22 cellular contexts compared by ENCODE assay signal in the genomic region with DNA sequence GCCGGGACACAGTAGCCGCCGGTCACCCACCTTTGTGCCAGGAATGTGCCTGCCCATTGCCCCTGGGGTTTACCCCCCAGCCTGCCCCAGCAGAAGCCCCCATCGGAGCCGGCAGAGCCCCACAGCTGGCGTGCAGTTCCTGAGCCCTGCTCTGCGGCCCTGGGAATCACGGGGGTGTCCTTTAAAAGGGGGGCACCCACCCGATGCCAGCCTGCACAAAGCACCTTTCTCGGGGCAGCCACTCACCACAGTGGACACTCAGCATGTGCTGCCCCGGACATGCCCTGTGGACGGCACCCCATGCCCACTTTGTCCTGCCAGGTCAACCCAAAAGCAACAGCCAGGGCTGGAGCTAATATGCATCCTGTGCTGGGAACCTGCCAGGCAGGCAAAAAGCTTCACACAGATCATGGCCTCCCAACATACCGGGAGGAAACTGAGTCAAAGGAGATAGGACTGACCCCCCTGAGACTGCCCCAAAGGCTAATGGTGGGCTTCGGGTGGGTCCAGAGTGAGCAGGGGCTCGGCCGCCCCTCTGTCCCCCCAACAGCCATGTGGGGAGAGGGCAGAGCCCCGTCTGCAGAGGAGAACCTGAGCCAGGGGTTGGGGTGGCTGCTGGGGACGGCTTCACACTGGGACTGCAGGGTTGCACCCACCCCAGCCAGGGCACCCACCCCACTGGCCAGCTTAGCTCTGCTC. TPM values are rescaled to one million over a fixed set of nuclear protein-coding genes. Genes with fewer than 3 reads are reported as not detected.
A peak's percentile ranks its signal among the peaks of the same experiment; 100 is the strongest.
DNase-seq lines count a peak whose midpoint lies in the region; ATAC-seq, FAIRE-seq and TF ChIP-seq lines count a peak whose summit lies in the region.
"Had no signal": no experiment of that assay in that cellular context is flagged by ENCODE, and none has a peak within 500 bp of the region (broad histone marks: within the 10 kb centered on the region; RNA-seq: fewer than 3 reads in every experiment).

No MANE protein-coding gene starts in this region.

- no peak overlapping the region for H3K9ac ChIP-seq in BLaER1
- peak overlapping the region in 1 of 2 experiments; percentile 86; a peak in 2 of 4 replicates for H3K9ac ChIP-seq in K562 (ENCODE audit: insufficient read depth in 1 of 2, low read depth in 2 of 2, low read length in 2 of 2)
- no peak overlapping the region for H3K9ac ChIP-seq in HepG2 (ENCODE audit: insufficient read depth, low read depth, low read length)

- H3K27ac ChIP-seq in BLaER1 (no peak overlapping the region), K562 (ENCODE audit: extremely low read depth, low read depth, low read length) (no peak overlapping the region), HepG2 (ENCODE audit: extremely low read length, insufficient read depth, low read length) (no peak overlapping the region), prostate gland (no peak overlapping the region)
- H3K27ac ChIP-seq in CD4-positive, alpha-beta T cell (ENCODE audit: low read depth, low read length), result no peak overlapping the region
- H3K27ac ChIP-seq: A549, SJCRH30 had no signal

- POLR2A ChIA-PET in CD4-positive, alpha-beta T cell (lab: Charles Lee), result no interaction called here
- POLR2A ChIA-PET in K562 (lab: Yijun Ruan, JAX), result interaction anchor here (1.6 kb wide), 1 partner anchor 269 kb away, joined by 8 read pairs; no protein-coding TSS in a partner anchor
- POLR2A ChIA-PET in HepG2 (lab: Yijun Ruan, JAX), result interaction anchor here (1.0 kb wide), 2 partner anchors 20 to 36 kb away, joined by 3 to 4 read pairs; no protein-coding TSS in a partner anchor

- H3K79me2 ChIP-seq in K562 (ENCODE audit: control insufficient read depth, insufficient read depth, low read length) (peaks cover 5% of the 10 kb centered on the region; the same call in 1 of the 3 replicates), HepG2 (ENCODE audit: insufficient read depth, low read length) (peaks cover 2% of the 10 kb centered on the region)

- H3K36me3 Mint-ChIP-seq in CD4-positive, alpha-beta T cell (ENCODE audit: low read depth), result no peaks in the 10 kb centered on the region

- H3K27me3 Mint-ChIP-seq in CD4-positive, alpha-beta T cell, result no peaks in the 10 kb centered on the region
- H3K27me3 Mint-ChIP-seq: B cell; CD4-positive, alpha-beta memory T cell had no signal

- TF ChIP-seq POLR2A in K562 (conservative IDR thresholded peaks at IDR 0.05) (no peak), HepG2 (IDR thresholded peaks at IDR 0.05; ENCODE audit: insufficient read depth in 1 of 2, low read depth in 2 of 2, low read length in 2 of 2) (0 out of 4 replicates have a peak, but pooled peaks of 1 of the 2 experiments have one; percentile 1), prostate gland (IDR thresholded peaks at IDR 0.05) (no peak)

- H4K20me1 ChIP-seq in BLaER1, result peaks cover 62% of the 10 kb centered on the region
- peaks cover 12% of the 10 kb centered on the region for H4K20me1 ChIP-seq in K562 (replicated peaks; ENCODE audit: control insufficient read depth, insufficient read depth, low read length)
- no peaks in the 10 kb centered on the region for H4K20me1 ChIP-seq in HepG2 (ENCODE audit: insufficient read depth, low read length)

- H3K27me3 ChIP-seq in BLaER1 (no peaks in the 10 kb centered on the region), K562 (ENCODE audit: control insufficient read depth in 2 of 2, insufficient read depth in 2 of 2, low read length in 2 of 2) (no peaks in the 10 kb centered on the region), HepG2 (ENCODE audit: control insufficient read depth in 1 of 2, insufficient read depth in 2 of 2, low read length in 2 of 2) (no peaks in the 10 kb centered on the region), prostate gland (replicated peaks; ENCODE audit: insufficient read depth) (no peaks in the 10 kb centered on the region)
- H3K27me3 ChIP-seq in CD4-positive, alpha-beta T cell (ENCODE audit: control insufficient read depth, insufficient read depth, low read length), result no peaks in the 10 kb centered on the region
- H3K27me3 ChIP-seq: SJCRH30 had no signal

- CTCF ChIA-PET in CD4-positive, alpha-beta T cell (lab: Charles Lee), result no interaction called here
- CTCF ChIA-PET in K562 (lab: Yijun Ruan, JAX; ENCODE audit: low intra/inter-chr PET ratio), result interaction anchor here (6.2 kb wide), 1 partner anchor 81 kb away, joined by 108 read pairs; no protein-coding TSS in a partner anchor
- CTCF ChIA-PET in HepG2 (lab: Yijun Ruan, JAX; ENCODE audit: low intra/inter-chr PET ratio, low total read pairs), result interaction anchor here (4.3 kb wide), 1 partner anchor 81 kb away, joined by 88 read pairs; no protein-coding TSS in a partner anchor

- in situ Hi-C loops in K562 (cut with MboI), result loop anchor here (10.0 kb wide), 1 partner anchor 80 kb away; no protein-coding TSS in a partner anchor
- in situ Hi-C loops in HepG2 (cut with HindIII; ENCODE audit: extremely low pct_ligation_motif_present, low pct_unique_long_range_greater_than_20kb), result no loop called here

- FAIRE-seq in K562 (lab: Jason Lieb, UNC) (no peak), HepG2 (lab: Jason Lieb, UNC) (no peak), GM19239 (lab: Jason Lieb, UNC) (no peak)
- FAIRE-seq: A549 had no signal

- H3K9me3 ChIP-seq in BLaER1 (no peaks in the 10 kb centered on the region), K562 (replicated peaks; ENCODE audit: control insufficient read depth, insufficient read depth, low read depth, low read length) (no peaks in the 10 kb centered on the region), HepG2 (ENCODE audit: low read length) (no peaks in the 10 kb centered on the region), prostate gland (no peaks in the 10 kb centered on the region)
- no peaks in the 10 kb centered on the region for H3K9me3 ChIP-seq in CD4-positive, alpha-beta T cell (ENCODE audit: control insufficient read depth, low read length)
- H3K9me3 ChIP-seq: A549, SJCRH30 had no signal

- H2AFZ ChIP-seq in K562 (ENCODE audit: low read depth, low read length) (no peak overlapping the region), HepG2 (ENCODE audit: low read length) (no peak overlapping the region)

- peaks cover 73% of the 10 kb centered on the region for H3K4me1 ChIP-seq in BLaER1
- H3K4me1 ChIP-seq in K562 (replicated peaks in 1 of 2; ENCODE audit: control insufficient read depth in 2 of 2, insufficient read depth in 2 of 2, low read length in 2 of 2), result peaks cover 35 to 79% of the 10 kb centered on the region in 2 experiments
- H3K4me1 ChIP-seq in HepG2 (ENCODE audit: insufficient read depth, low read length), result peaks cover 26% of the 10 kb centered on the region
- H3K4me1 ChIP-seq in prostate gland (replicated peaks), result no peaks in the 10 kb centered on the region

- ATAC-seq in CD4-positive, alpha-beta T cell (ENCODE audit: poor library complexity), result no peak
- no peak for ATAC-seq in K562
- ATAC-seq in HepG2, result no peak
- ATAC-seq in GM18517 (IDR thresholded peaks at IDR 0.05; ENCODE audit: unreplicated experiment), result no peak
- ATAC-seq: A549, Panc1 had no signal

- peaks cover 28% of the 10 kb centered on the region for H3K36me3 ChIP-seq in BLaER1
- H3K36me3 ChIP-seq in K562 (ENCODE audit: control insufficient read depth, insufficient read depth, low read length), result peaks cover 50% of the 10 kb centered on the region; the same call in 2 of the 3 replicates
- H3K36me3 ChIP-seq in HepG2 (replicated peaks in 1 of 2; ENCODE audit: control insufficient read depth in 1 of 2, insufficient read depth in 2 of 2, low read length in 2 of 2), result peaks cover 23 to 25% of the 10 kb centered on the region in 2 experiments; a peak in 4 of 5 replicates
- no peaks in the 10 kb centered on the region for H3K36me3 ChIP-seq in prostate gland
- H3K36me3 ChIP-seq: SJCRH30 had no signal

- TF ChIP-seq EP300 in K562 (IDR thresholded peaks at IDR 0.05; ENCODE audit: low read length) (no peak), HepG2 (IDR thresholded peaks at IDR 0.05; ENCODE audit: low read depth in 2 of 2, low read length in 2 of 2) (no peak), HepG2 (CRISPR knock-in tag; IDR thresholded peaks at IDR 0.05; ENCODE audit: borderline replicate concordance) (no peak)

- peak overlapping the region; percentile 36 for H3K27ac Mint-ChIP-seq in CD4-positive, alpha-beta T cell
- H3K27ac Mint-ChIP-seq: H9, HFFc6 had no signal

- intact Hi-C loops in CD4-positive, alpha-beta T cell (cut with DNase I, micrococcal nuclease), result no loop called here
- intact Hi-C loops in K562 (cut with micrococcal nuclease), result no loop called here
- intact Hi-C loops in HepG2 (cut with micrococcal nuclease; ENCODE audit: unreplicated experiment), result no loop called here
- intact Hi-C loops in prostate gland (cut with DNase I), result no loop called here

- no peak overlapping the region for H3K4me3 Mint-ChIP-seq in CD4-positive, alpha-beta T cell
- H3K4me3 Mint-ChIP-seq: B cell; CD4-positive, alpha-beta memory T cell; H9; HFFc6 had no signal

- H3K9me3 Mint-ChIP-seq in CD4-positive, alpha-beta T cell, result no peaks in the 10 kb centered on the region
- H3K9me3 Mint-ChIP-seq: CD4-positive, alpha-beta memory T cell had no signal

- H3K9me1 ChIP-seq in K562 (ENCODE audit: control insufficient read depth, insufficient read depth, low read length), result peaks cover 3% of the 10 kb centered on the region

- H3K4me3 ChIP-seq in BLaER1 (no peak overlapping the region), K562 (no peak overlapping the region), HepG2 (replicated peaks in 1 of 3; ENCODE audit: insufficient read depth in 1 of 3, low read depth in 2 of 3, low read length in 3 of 3) (no peak overlapping the region), prostate gland (no peak overlapping the region)
- H3K4me3 ChIP-seq: A549, SJCRH30 had no signal

- BruUV-seq in K562 (replicated peaks; lab: Mats Ljungman, UMichigan) (no TSS peak), HepG2 (replicated peaks; lab: Mats Ljungman, UMichigan) (no TSS peak)

- WGBS in K562 (ENCODE audit: insufficient coverage, low coverage, missing lambda C conversion rate), result 91% methylated on average over 7 of the region's 18 CpGs
- WGBS in HepG2 (ENCODE audit: low lambda C conversion rate), result 93% methylated on average over 11 of the region's 18 CpGs
- 60% methylated on average over 16 of the region's 18 CpGs for WGBS in prostate gland

- TF ChIP-seq CTCF in CD4-positive, alpha-beta T cell (IDR thresholded peaks at IDR 0.05), result no peak
- TF ChIP-seq CTCF in K562 (IDR thresholded peaks at IDR 0.05 in 2 of 3, conservative IDR thresholded peaks at IDR 0.05 in 1 of 3; ENCODE audit: insufficient read depth in 2 of 3, low read depth in 1 of 3, low read length in 3 of 3) (no peak), HepG2 (CRISPR knock-in tag; IDR thresholded peaks at IDR 0.05) (no peak), prostate gland (IDR thresholded peaks at IDR 0.05) (no peak)

- H3K4me2 ChIP-seq in BLaER1, result peak overlapping the region; percentile 97; the same call in 1 of the 2 replicates
- no peak overlapping the region for H3K4me2 ChIP-seq in K562 (ENCODE audit: insufficient read depth, low read length)
- H3K4me2 ChIP-seq in HepG2 (ENCODE audit: low read depth, low read length), result no peak overlapping the region
- H3K4me2 ChIP-seq: A549 had no signal

- no peak for TF ChIP-seq RAD21 in K562 (CRISPR knock-in tag; conservative IDR thresholded peaks at IDR 0.05 in 1 of 2, IDR thresholded peaks at IDR 0.05 in 1 of 2)
- no peak for TF ChIP-seq RAD21 in HepG2 (CRISPR knock-in tag; IDR thresholded peaks at IDR 0.05)

- no peak for DNase-seq in CD4-positive, alpha-beta T cell
- DNase-seq in K562 (ENCODE audit: extremely low read depth in 1 of 4, low spot score in 3 of 4) (no peak), HepG2 (ENCODE audit: low spot score) (no peak), prostate gland (ENCODE audit: low spot score) (no peak), ecto neural progenitor cell (ENCODE audit: low spot score) (no peak), GM19239 (ENCODE audit: insufficient read length, low spot score) (no peak)
- DNase-seq: CD4-positive, alpha-beta memory T cell; GDM1; H9; HFFc6; KG1; NCI-H1092 treated with DMSO at 0.1 percent for 48 hours; NCI-H2029 treated with DMSO at 0.1 percent for 48 hours; NCI-H226; NCI-H774; NK-92 treated with Interleukin-12 subunit alpha and Interleukin-12 subunit beta, amount 100 ng/mL, for 24 hours; SJCRH30 had no signal

- H3K4me1 Mint-ChIP-seq in CD4-positive, alpha-beta T cell (ENCODE audit: low read depth), result peaks cover 6% of the 10 kb centered on the region
- H3K4me1 Mint-ChIP-seq: H9 had no signal

RNA-seq across cellular contexts. Expression of gene ZC3H18, which starts 45.8 kb away (rescaled TPM):
- total RNA-seq in CD4-positive, alpha-beta T cell, result 10 to 100 TPM; 92.6 to 93.7 TPM
- total RNA-seq in K562 (2011; cell fraction: chromatin; rRNA removed; ENCODE audit: low replicate concordance), result 74.4 and 112 TPM in 2 replicates
- 51.3 and 61.4 TPM in 2 replicates for total RNA-seq in K562 (2011; cell fraction: nucleolus; rRNA removed)
- 61.1 and 63.4 TPM in 2 replicates for total RNA-seq in K562 (2011; cell fraction: nucleoplasm; rRNA removed)
- total RNA-seq in K562 (2014; rRNA removed), result 26.9 and 35.1 TPM in 2 replicates
- 16.0 and 16.3 TPM in 2 replicates for total RNA-seq in K562 (2014; rRNA removed; fragmentation: Illumina TruSeq; extraction: Trizol)
- total RNA-seq in K562 (2015; rRNA removed; fragmentation: Illumina TruSeq; extraction: Trizol), result 31.1 and 33.9 TPM in 2 replicates
- 81.3 and 88.7 TPM in 2 replicates for total RNA-seq in K562 (2021)
- 12.5 and 15.8 TPM in 2 replicates for polyA plus RNA-seq in K562 (2011; rRNA removed)
- polyA plus RNA-seq in K562 (2011; cell fraction: cytosol; rRNA removed), result 10.1 and 15.8 TPM in 2 replicates
- polyA plus RNA-seq in K562 (2011; cell fraction: nucleus; rRNA removed), result 43.3 and 65.6 TPM in 2 replicates
- polyA plus RNA-seq in K562 (2012), result 57.6 and 59.2 TPM in 2 replicates
- 60.7 and 65.3 TPM in 2 replicates for polyA plus RNA-seq in K562 (2014; fragmentation: Illumina TruSeq; extraction: Trizol)
- 1 to 10 TPM; 1.7 to 2.0 TPM for polyA plus RNA-seq in K562 (2014; fragmentation: Nextera tagmentation; extraction: Ambion mirVana)
- polyA plus RNA-seq in K562 (2014; rRNA removed), result 37.1 and 49.2 TPM in 2 replicates
- 7.9 and 9.1 TPM in 2 replicates for polyA minus RNA-seq in K562 (2011; rRNA and poly(A)+ RNA removed)
- polyA minus RNA-seq in K562 (2011; cell fraction: cytosol; rRNA and poly(A)+ RNA removed), result 23.7 and 30.6 TPM in 2 replicates
- polyA minus RNA-seq in K562 (2011; cell fraction: nucleus; rRNA and poly(A)+ RNA removed), result 17.5 and 19.1 TPM in 2 replicates
- 19.7 and 27.4 TPM in 2 replicates for total RNA-seq in HepG2 (2016; rRNA removed; fragmentation: Illumina TruSeq; extraction: Trizol)
- total RNA-seq in HepG2 (2016; cell fraction: cytosol; rRNA removed; fragmentation: Illumina TruSeq; extraction: Trizol; ENCODE audit: low read depth), result 19.4 and 24.7 TPM in 2 replicates
- 14.3 and 27.1 TPM in 2 replicates for total RNA-seq in HepG2 (2016; cell fraction: insoluble cytoplasmic fraction; rRNA removed; fragmentation: Illumina TruSeq; extraction: Trizol)
- total RNA-seq in HepG2 (2016; cell fraction: membrane; rRNA removed; fragmentation: Illumina TruSeq; extraction: Trizol), result 13.2 and 13.7 TPM in 2 replicates
- total RNA-seq in HepG2 (2016; cell fraction: nucleus; rRNA removed; fragmentation: Illumina TruSeq; extraction: Trizol), result 23.0 and 25.0 TPM in 2 replicates
- polyA plus RNA-seq in HepG2 (2011; rRNA removed), result 11.2 and 12.7 TPM in 2 replicates
- 5.1 and 6.6 TPM in 2 replicates for polyA plus RNA-seq in HepG2 (2011; cell fraction: cytosol; rRNA removed)
- 52.8 and 62.1 TPM in 2 replicates for polyA plus RNA-seq in HepG2 (2011; cell fraction: nucleus; rRNA removed)
- 25.6 and 26.4 TPM in 2 replicates for polyA plus RNA-seq in HepG2 (2012)
- 2.5 and 2.8 TPM in 2 replicates for polyA plus RNA-seq in HepG2 (2016; cell fraction: cytosol; fragmentation: Illumina TruSeq; extraction: Trizol; ENCODE audit: low read depth)
- polyA plus RNA-seq in HepG2 (2016; cell fraction: insoluble cytoplasmic fraction; fragmentation: Illumina TruSeq; extraction: Trizol; ENCODE audit: low read depth), result 25.5 and 39.1 TPM in 2 replicates
- 6.0 and 7.1 TPM in 2 replicates for polyA plus RNA-seq in HepG2 (2016; cell fraction: membrane; fragmentation: Illumina TruSeq; extraction: Trizol; ENCODE audit: low read depth)
- 81.5 and 103 TPM in 2 replicates for polyA plus RNA-seq in HepG2 (2016; cell fraction: nucleus; fragmentation: Illumina TruSeq; extraction: Trizol; ENCODE audit: insufficient read depth, low read depth)
- 8.7 and 11.6 TPM in 2 replicates for polyA minus RNA-seq in HepG2 (2011; rRNA and poly(A)+ RNA removed; ENCODE audit: low replicate concordance)
- 9.7 and 11.0 TPM in 2 replicates for polyA minus RNA-seq in HepG2 (2011; cell fraction: cytosol; rRNA and poly(A)+ RNA removed)
- 21.3 and 25.5 TPM in 2 replicates for polyA minus RNA-seq in HepG2 (2011; cell fraction: nucleus; rRNA and poly(A)+ RNA removed)
- 10 to 100 TPM; 26.7 to 50.7 TPM for total RNA-seq in prostate gland
